2 cellular contexts compared by ENCODE assay signal in genomic region chr12:105047303-105047702, GRCh38.
TF ChIP-seq lines count a peak whose summit lies in the region.

No MANE protein-coding gene starts in this region.

TF ChIP-seq in Ishikawa, 13 proteins besides CTCF, POLR2A, EP300 and RAD21 (continued from another document):
- TF ChIP-seq USF1 (IDR thresholded peaks at IDR 0.05) = 0 out of 2 replicates have a peak, but pooled peaks have one; percentile 19

TF ChIP-seq in K562, 482 proteins besides CTCF, POLR2A, EP300 and RAD21 (continued from another document):
- TF ChIP-seq E4F1 (CRISPR knock-in tag; IDR thresholded peaks at IDR 0.05; ENCODE audit: borderline replicate concordance) = no peak
- no peak for TF ChIP-seq HSF4 (CRISPR knock-in tag; IDR thresholded peaks at IDR 0.05; ENCODE audit: borderline replicate concordance)
- 0 out of 2 replicates have a peak, but pooled peaks have one; percentile 26 for TF ChIP-seq USF1 (CRISPR knock-in tag; IDR thresholded peaks at IDR 0.05)
- no peak for TF ChIP-seq TEAD4 (IDR thresholded peaks at IDR 0.05; ENCODE audit: low read length)
- no peak for TF ChIP-seq TEAD4 (CRISPR knock-in tag; IDR thresholded peaks at IDR 0.05; ENCODE audit: borderline replicate concordance)
- no peak for TF ChIP-seq XRCC5 (IDR thresholded peaks at IDR 0.05; ENCODE audit: low read depth, low read length)
- TF ChIP-seq BDP1 (IDR thresholded peaks at IDR 0.05; ENCODE audit: insufficient read depth, insufficient read length) = no peak
- no peak for TF ChIP-seq ZMIZ1 (IDR thresholded peaks at IDR 0.05; ENCODE audit: low read depth in 2 of 2, low read length in 2 of 2)
- no peak for TF ChIP-seq MCM2 (IDR thresholded peaks at IDR 0.05; ENCODE audit: low read depth)
- TF ChIP-seq MNT (conservative IDR thresholded peaks at IDR 0.05) = no peak
- TF ChIP-seq NFE2L1 (tag; IDR thresholded peaks at IDR 0.05; ENCODE audit: borderline replicate concordance, low read depth) = no peak
- TF ChIP-seq ZBTB33 (CRISPR knock-in tag; IDR thresholded peaks at IDR 0.05) = no peak
- TF ChIP-seq RBM25 (IDR thresholded peaks at IDR 0.05; ENCODE audit: low read depth, low read length, severe bottlenecking) = peak; percentile 72
- TF ChIP-seq TBP (optimal IDR thresholded peaks at IDR 0.05; ENCODE audit: low read depth, low read length) = no peak
